ENCODE assay signal across 1 cellular context in the genomic region with DNA sequence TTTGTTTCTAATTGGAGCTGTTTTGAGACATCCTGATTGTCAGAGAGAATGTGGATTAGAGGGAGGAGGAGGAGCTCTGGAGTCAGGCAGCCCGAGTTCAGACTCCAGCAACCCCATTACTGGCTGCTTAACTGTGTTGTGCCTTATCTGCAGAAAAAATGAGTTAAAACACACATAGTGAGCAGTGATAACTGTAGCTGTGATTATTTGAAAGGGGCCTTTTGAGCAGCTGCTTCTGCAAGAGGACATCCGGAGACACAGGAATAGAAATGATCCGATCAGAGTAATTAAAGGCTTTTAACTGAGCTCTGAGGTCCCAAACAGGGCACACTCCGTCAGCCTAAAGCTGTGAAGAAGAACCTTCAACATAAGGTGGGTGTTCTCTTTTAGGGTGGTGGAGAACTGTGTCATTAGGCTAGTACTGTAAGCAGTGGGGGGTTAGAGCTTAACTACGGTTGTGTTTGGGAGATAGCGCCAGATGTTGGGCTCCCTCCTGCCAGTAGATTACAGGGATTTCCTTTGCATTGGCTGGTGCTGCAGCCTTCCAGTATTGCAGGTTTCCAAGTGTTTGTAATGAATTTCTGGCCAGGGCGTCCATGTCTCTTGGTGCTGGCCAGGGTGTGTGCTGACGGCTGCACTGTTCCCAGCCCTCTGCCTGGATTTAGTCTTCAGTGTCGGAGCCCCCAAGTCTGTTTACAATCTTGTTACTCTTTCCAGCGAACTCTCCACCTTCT.
TF ChIP-seq lines count a peak whose summit lies in the region.

No MANE protein-coding gene starts in this region.

TF ChIP-seq in K562, 482 proteins besides CTCF, POLR2A, EP300 and RAD21 (continued from another document):
- TF ChIP-seq, protein P1, sequence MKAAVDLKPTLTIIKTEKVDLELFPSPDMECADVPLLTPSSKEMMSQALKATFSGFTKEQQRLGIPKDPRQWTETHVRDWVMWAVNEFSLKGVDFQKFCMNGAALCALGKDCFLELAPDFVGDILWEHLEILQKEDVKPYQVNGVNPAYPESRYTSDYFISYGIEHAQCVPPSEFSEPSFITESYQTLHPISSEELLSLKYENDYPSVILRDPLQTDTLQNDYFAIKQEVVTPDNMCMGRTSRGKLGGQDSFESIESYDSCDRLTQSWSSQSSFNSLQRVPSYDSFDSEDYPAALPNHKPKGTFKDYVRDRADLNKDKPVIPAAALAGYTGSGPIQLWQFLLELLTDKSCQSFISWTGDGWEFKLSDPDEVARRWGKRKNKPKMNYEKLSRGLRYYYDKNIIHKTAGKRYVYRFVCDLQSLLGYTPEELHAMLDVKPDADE (conservative IDR thresholded peaks at IDR 0.05; ENCODE audit: control insufficient read depth, low read depth, low read length): peak; percentile 72; the same call in 1 of the 2 replicates
- TF ChIP-seq ZNF384 (IDR thresholded peaks at IDR 0.05; ENCODE audit: low read depth, low read length) (no peak), STAT5A (IDR thresholded peaks at IDR 0.05; ENCODE audit: borderline replicate concordance, low read length) (peak; percentile 85), TFAM (CRISPR knock-in tag; conservative IDR thresholded peaks at IDR 0.05) (no peak), SMARCC2 (IDR thresholded peaks at IDR 0.05; ENCODE audit: low read depth) (peak; percentile 68; the same call in 1 of the 2 replicates)
